Comparison of ENCODE assay signal across 9 cellular contexts in the genomic region with DNA sequence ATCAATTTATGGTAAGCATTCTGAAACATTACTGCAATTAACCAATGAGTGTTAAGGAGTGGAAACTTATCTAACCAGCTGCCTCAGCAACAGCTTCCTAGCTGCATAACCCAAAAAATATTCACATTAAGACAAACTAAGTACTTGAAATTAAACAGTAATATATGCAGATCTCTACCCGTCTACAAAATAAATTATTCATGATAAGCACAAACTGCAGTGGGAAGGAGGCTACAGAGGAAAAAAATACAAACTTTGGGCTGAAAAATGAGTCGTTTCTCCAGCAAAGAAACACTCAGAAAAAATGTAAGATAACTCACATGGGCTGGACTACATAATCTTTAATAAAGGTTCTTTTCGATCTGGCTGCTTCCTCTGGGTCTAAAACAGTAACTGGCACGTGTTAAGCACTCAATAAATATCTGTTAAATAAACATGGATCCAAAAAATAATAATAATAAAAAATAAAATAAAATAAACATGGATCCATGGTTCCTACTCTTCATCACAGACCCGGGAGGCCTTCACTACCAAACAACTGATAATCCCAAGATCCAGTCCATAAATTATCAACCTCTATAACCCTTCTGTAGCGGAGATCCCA. TPM values are rescaled to one million over a fixed set of nuclear protein-coding genes. Genes with fewer than 3 reads are reported as not detected.
DNase-seq lines count a peak whose midpoint lies in the region; ATAC-seq and TF ChIP-seq lines count a peak whose summit lies in the region.
"Had no signal": no experiment of that assay in that cellular context is flagged by ENCODE, and none has a peak within 500 bp of the region (broad histone marks: within the 10 kb centered on the region; RNA-seq: fewer than 3 reads in every experiment).

No MANE protein-coding gene starts in this region.

- H3K4me1 Mint-ChIP-seq in mesothelial cell of epicardium = peaks cover 31% of the 10 kb centered on the region

- peaks cover 1% of the 10 kb centered on the region for H3K27me3 Mint-ChIP-seq in mesothelial cell of epicardium (ENCODE audit: low read depth)

- in situ Hi-C loops in brain microvascular endothelial cell (cut with HindIII; ENCODE audit: low pct_ligation_motif_present, low sequenced_read_pairs) = no loop called here

- no peaks in the 10 kb centered on the region for H3K9me3 Mint-ChIP-seq in mesothelial cell of epicardium

- H3K27me3 ChIP-seq in heart right ventricle = no peaks in the 10 kb centered on the region
- H3K27me3 ChIP-seq in brain microvascular endothelial cell (replicated peaks) = no peaks in the 10 kb centered on the region
- H3K27me3 ChIP-seq in aorta (ENCODE audit: control insufficient read depth in 1 of 2, insufficient read depth in 2 of 2, low read length in 1 of 2) = no peaks in the 10 kb centered on the region

- DNase-seq in heart right ventricle (no peak), Right ventricle myocardium superior (no peak), brain microvascular endothelial cell (no peak), mesothelial cell of epicardium (ENCODE audit: low spot score in 2 of 2, unreplicated experiment in 2 of 2) (no peak), aorta (no peak), HK-2 (ENCODE audit: unreplicated experiment) (no peak), putamen (ENCODE audit: low spot score) (no peak)
- DNase-seq: cortex of kidney had no signal

- intact Hi-C loops in heart right ventricle (cut with DNase I) = loop anchor here in 3 of 10 donors (2.0 to 10.0 kb wide), 2 partner anchors 31 to 1795 kb away; partner anchors contain the start of gene DDX1 (in 2 of the 3)
- intact Hi-C loops in Right ventricle myocardium superior (cut with DNase I) = no loop called here
- intact Hi-C loops in aorta (cut with DNase I) = no loop called here

- ATAC-seq in heart right ventricle (no peak), Right ventricle myocardium superior (ENCODE audit: poor library complexity) (no peak), aorta (ENCODE audit: low FRiP score) (no peak), GM21529 (IDR thresholded peaks at IDR 0.05; ENCODE audit: unreplicated experiment) (no peak)

- H3K4me1 ChIP-seq in heart right ventricle = peaks cover 0 to 37% (median 27%) of the 10 kb centered on the region in 9 donors
- no peaks in the 10 kb centered on the region for H3K4me1 ChIP-seq in aorta (ENCODE audit: control insufficient read depth in 1 of 2, insufficient read depth in 2 of 2, low read length in 2 of 2)

- H3K27ac ChIP-seq in heart right ventricle (peak overlapping the region in 2 of 10 donors; percentile 78 to 87), brain microvascular endothelial cell (peak overlapping the region; percentile 87), aorta (ENCODE audit: low read depth in 1 of 2, low read length in 2 of 2) (no peak overlapping the region)

- TF ChIP-seq CTCF in heart right ventricle (IDR thresholded peaks at IDR 0.05) (no peak), brain microvascular endothelial cell (IDR thresholded peaks at IDR 0.05; ENCODE audit: low read depth, low read length, missing control alignments) (no peak), mesothelial cell of epicardium (IDR thresholded peaks at IDR 0.05; ENCODE audit: unreplicated experiment) (no peak)

- no peaks in the 10 kb centered on the region for H3K36me3 Mint-ChIP-seq in mesothelial cell of epicardium

- H3K4me3 ChIP-seq in heart right ventricle (peak overlapping the region; percentile 60 to 90 (median 78)), brain microvascular endothelial cell (ENCODE audit: low read depth, low read length) (peak overlapping the region; percentile 89), aorta (ENCODE audit: low read length in 2 of 2) (peak overlapping the region; percentile 90 to 92)

- H3K9me3 ChIP-seq in heart right ventricle = no peaks in the 10 kb centered on the region
- no peaks in the 10 kb centered on the region for H3K9me3 ChIP-seq in aorta (ENCODE audit: control insufficient read depth, low read length)

- H3K4me3 Mint-ChIP-seq in mesothelial cell of epicardium = peak overlapping the region; percentile 100

- 13 to 16% methylated on average over 6 of the region's 6 CpGs for WGBS in heart right ventricle, 2 donors
- WGBS in aorta, 2 donors = 5 to 8% methylated on average over 6 of the region's 6 CpGs

- peak overlapping the region; percentile 99 for H3K27ac Mint-ChIP-seq in mesothelial cell of epicardium

- H3K36me3 ChIP-seq in heart right ventricle (peaks cover 0 to 19% (median 0%) of the 10 kb centered on the region in 9 donors), brain microvascular endothelial cell (replicated peaks) (no peaks in the 10 kb centered on the region), aorta (ENCODE audit: control insufficient read depth in 1 of 2, insufficient read depth in 2 of 2, low read length in 1 of 2) (no peaks in the 10 kb centered on the region)

RNA-seq across cellular contexts. Expression of gene NBAS, which starts 1.2 kb away (rescaled TPM):
- total RNA-seq in heart right ventricle (10 to 100 TPM; 46.7 to 79.1 (median 57.2) TPM), Right ventricle myocardium superior (60.7 TPM), mesothelial cell of epicardium (50.0 to 55.2 TPM (median 52.9 TPM) in 3 replicates), aorta (10 to 100 TPM; 37.0 to 46.0 TPM)
- polyA plus RNA-seq in heart right ventricle (10 to 100 TPM; 26.4 to 51.3 TPM), aorta (10 to 100 TPM in 1 of 2 donors, 1 to 10 TPM in 1; 7.4 to 30.4 TPM)

RNA-seq across cellular contexts. Expression of gene DDX1, which starts 31.8 kb away (rescaled TPM):
- total RNA-seq in heart right ventricle = 100 to 1,000 TPM; 104 to 183 (median 167) TPM
- polyA plus RNA-seq in heart right ventricle = 10 to 100 TPM; 80.1 to 90.3 TPM
- total RNA-seq in Right ventricle myocardium superior = 155 TPM
- 87.3 to 88.9 TPM (median 88.6 TPM) in 3 replicates for total RNA-seq in mesothelial cell of epicardium
- 10 to 100 TPM; 77.7 to 77.9 TPM for total RNA-seq in aorta
- 10 to 100 TPM; 73.6 to 82.6 TPM for polyA plus RNA-seq in aorta
